ENCODE assay signal across 35 cellular contexts in genomic region chr12:72642726-72643125, GRCh38.
"Had no signal": no experiment of that assay in that cellular context is flagged by ENCODE, and none has a peak within 500 bp of the region (broad histone marks: within the 10 kb centered on the region; RNA-seq: fewer than 3 reads in every experiment).

No MANE protein-coding gene starts in this region.

- H3K4me3 ChIP-seq: adrenal gland, body of pancreas, breast epithelium had no signal

- H3K4me1 ChIP-seq: adrenal gland, body of pancreas, breast epithelium had no signal

- DNase-seq: activated B cell treated with CpG ODN at 0.5 μM for 24 hours; activated CD4-positive, alpha-beta memory T cell treated with anti-CD3 and anti-CD28 coated beads, Interleukin-2, amount 10 ng/mL, durations not matched to agents 7 days and 5 days; activated CD4-positive, alpha-beta T cell treated with anti-CD3 and anti-CD28 coated beads for 36 hours; activated CD4-positive, alpha-beta T cell treated with anti-CD3 and anti-CD28 coated beads for 48 hours; activated CD4-positive, alpha-beta T cell treated with anti-CD3 and anti-CD28 coated beads, Interleukin-2, amount 10 ng/mL, durations not matched to agents 7 days and 5 days; activated CD4-positive, alpha-beta T cell treated with anti-CD3 and anti-CD28 coated beads, Interleukin-2, amount 50 U/mL, for 48 hours; activated CD4-positive, CD25-positive, alpha-beta regulatory T cell treated with anti-CD3 and anti-CD28 coated beads, Interleukin-2, amount 50 U/mL, for 72 hours; activated CD8-positive, alpha-beta memory T cell treated with anti-CD3 and anti-CD28 coated beads for 24 hours; activated CD8-positive, alpha-beta memory T cell treated with anti-CD3 and anti-CD28 coated beads, Interleukin-2, amount 10 ng/mL, durations not matched to agents 7 days and 5 days; activated CD8-positive, alpha-beta T cell treated with anti-CD3 and anti-CD28 coated beads, Interleukin-2, amount 10 ng/mL, durations not matched to agents 7 days and 5 days; activated effector memory CD4-positive, alpha-beta T cell treated with anti-CD3 and anti-CD28 coated beads, Interleukin-2, amount 50 U/mL, for 16 hours; activated gamma-delta T cell treated with Interleukin-2 at 50 U/mL for 16 hours; activated naive CD4-positive, alpha-beta T cell; activated naive CD4-positive, alpha-beta T cell treated with anti-CD3 and anti-CD28 coated beads for 36 hours; activated naive CD4-positive, alpha-beta T cell treated with anti-CD3 and anti-CD28 coated beads, Interleukin-2, amount 50 U/mL, for 16 hours; activated naive CD8-positive, alpha-beta T cell treated with anti-CD3 and anti-CD28 coated beads for 36 hours; activated T-cell treated with anti-CD3 and anti-CD28 coated beads for 4 hours; activated T-cell treated with anti-CD3 and anti-CD28 coated beads, Interleukin-2, amount 50 U/mL, for 1 hour; activated T-cell treated with anti-CD3 and anti-CD28 coated beads, Interleukin-2, amount 50 U/mL, for 4 hours; activated T-cell treated with anti-CD3 and anti-CD28 coated beads, Interleukin-2, amount 50 U/mL, for 72 hours; adrenal gland; amniotic stem cell; aorta; body of pancreas; brain microvascular endothelial cell; central memory CD4-positive, alpha-beta T cell; T-helper 1 cell; T-helper 2 cell; T-helper 9 cell had no signal

- H3K9me3 ChIP-seq: adrenal gland, body of pancreas, breast epithelium had no signal

- ATAC-seq: activated CD4-positive, alpha-beta T cell treated with anti-CD3 and anti-CD28 coated beads for 36 hours; activated CD8-positive, alpha-beta memory T cell treated with anti-CD3 and anti-CD28 coated beads, Interleukin-2, amount 10 ng/mL, durations not matched to agents 7 days and 5 days; activated CD8-positive, alpha-beta T cell treated with anti-CD3 and anti-CD28 coated beads, Interleukin-2, amount 10 ng/mL, durations not matched to agents 7 days and 5 days; activated naive CD4-positive, alpha-beta T cell treated with anti-CD3 and anti-CD28 coated beads, Interleukin-2, amount 50 U/mL, for 72 hours; activated T-cell treated with anti-CD3 and anti-CD28 coated beads, Interleukin-2, amount 50 U/mL, for 4 hours; activated T-cell treated with anti-CD3 and anti-CD28 coated beads, Interleukin-2, amount 50 U/mL, for 72 hours; activated T-helper 17 cell treated with anti-CD3 and anti-CD28 coated beads, Interleukin-2, amount 50 U/mL, for 72 hours; body of pancreas had no signal

- FAIRE-seq: astrocyte, TTC549 had no signal

- H3K27ac ChIP-seq: adrenal gland, body of pancreas, brain microvascular endothelial cell, breast epithelium, VCaP had no signal

- H3K36me3 ChIP-seq: adrenal gland, brain microvascular endothelial cell, breast epithelium had no signal

- H3K27me3 ChIP-seq: adrenal gland, body of pancreas, brain microvascular endothelial cell, breast epithelium had no signal
